In genomic region chr1:8026976-8027747, GRCh38 we compare ENCODE assay signal across 8 cellular contexts. TPM values are rescaled to one million over a fixed set of nuclear protein-coding genes. Genes with fewer than 3 reads are reported as not detected.
DNase-seq lines count a peak whose midpoint lies in the region; ATAC-seq, FAIRE-seq and TF ChIP-seq lines count a peak whose summit lies in the region.

No MANE protein-coding gene starts in this region.

- H3F3A ChIP-seq in SK-N-SH (replicated peaks; ENCODE audit: insufficient read depth): peaks cover 26% of the 10 kb centered on the region

- ATAC-seq in SK-N-SH treated with all-trans-retinoic acid at 6 μM for 48 hours (no peak), HepG2 (peak; percentile 74), HG03571 (IDR thresholded peaks at IDR 0.05; ENCODE audit: unreplicated experiment) (no peak)

- FAIRE-seq in HepG2 (lab: Jason Lieb, UNC): peak; percentile 83

- H3K4me3 ChIP-seq in SK-N-SH (ENCODE audit: low read depth in 2 of 2, low read length in 1 of 2) (peak overlapping the region; percentile 89 to 90), mammary epithelial cell (replicated peaks in 1 of 3; ENCODE audit: insufficient read depth in 1 of 3, low read depth in 2 of 3, low read length in 3 of 3) (peak overlapping the region; percentile 29 to 56 (median 51)), HepG2 (replicated peaks in 1 of 3; ENCODE audit: insufficient read depth in 1 of 3, low read depth in 2 of 3, low read length in 3 of 3) (peak overlapping the region; percentile 64 to 100 (median 95)), thymus (ENCODE audit: low read length) (no peak overlapping the region)

- WGBS in SK-N-SH (ENCODE audit: low lambda C conversion rate): 81% methylated on average over 25 of the region's 25 CpGs
- whole genome bisulfite sequencing in mammary epithelial cell (ENCODE audit: low coverage, missing lambda C conversion rate): 93% methylated on average over 17 of the region's 25 CpGs
- WGBS in HepG2 (ENCODE audit: low lambda C conversion rate): 1% methylated on average over 20 of the region's 25 CpGs
- 89% methylated on average over 25 of the region's 25 CpGs for WGBS in thymus

- peaks cover 33% of the 10 kb centered on the region for H4K20me1 ChIP-seq in SK-N-SH (ENCODE audit: insufficient read depth)
- peaks cover 14% of the 10 kb centered on the region for H4K20me1 ChIP-seq in mammary epithelial cell (ENCODE audit: insufficient read depth, low read length)
- H4K20me1 ChIP-seq in HepG2 (ENCODE audit: insufficient read depth, low read length): peaks cover 39% of the 10 kb centered on the region

- H3K27ac ChIP-seq in SK-N-SH (ENCODE audit: low read depth in 2 of 2, low read length in 1 of 2) (peak overlapping the region; percentile 29 to 89), mammary epithelial cell (ENCODE audit: insufficient read depth, low read depth, low read length) (peak overlapping the region; percentile 55), HepG2 (ENCODE audit: extremely low read length, insufficient read depth, low read length) (peak overlapping the region; percentile 99), thymus (ENCODE audit: low read depth) (peak overlapping the region; percentile 58)

- POLR2A ChIA-PET in SK-N-SH (lab: Yijun Ruan, JAX): interaction anchor here (0.7 kb wide), 1 partner anchor 289 kb away, joined by 3 read pairs; no protein-coding TSS in a partner anchor
- POLR2A ChIA-PET in HepG2 (lab: Yijun Ruan, JAX): interaction anchor here (0.6 to 3.7 kb wide), 48 partner anchors 10 to 323 kb away, joined by 3 to 99 read pairs (median 7); partner anchors contain the start of gene PARK7

- H3K4me1 ChIP-seq in SK-N-SH (ENCODE audit: control insufficient read depth in 1 of 2, insufficient read depth in 2 of 2, low read depth in 1 of 2, low read length in 1 of 2) (peaks cover 12 to 38% of the 10 kb centered on the region in 2 experiments), mammary epithelial cell (ENCODE audit: insufficient read depth, low read length) (peaks cover 42% of the 10 kb centered on the region), HepG2 (ENCODE audit: insufficient read depth, low read length) (peaks cover 37% of the 10 kb centered on the region), thymus (ENCODE audit: control insufficient read depth, insufficient read depth, low read length) (no peaks in the 10 kb centered on the region)

- H2AFZ ChIP-seq in SK-N-SH (ENCODE audit: low read depth): no peak overlapping the region
- H2AFZ ChIP-seq in mammary epithelial cell (ENCODE audit: low read depth, low read length): peak overlapping the region; percentile 79
- no peak overlapping the region for H2AFZ ChIP-seq in HepG2 (ENCODE audit: low read length)

- no peak for DNase-seq in SK-N-SH
- no peak for DNase-seq in mammary epithelial cell
- DNase-seq in HepG2 (ENCODE audit: low spot score): peak; percentile 95
- no peak for DNase-seq in KG1 (lab: John Stamatoyannopoulos, UW)
- DNase-seq in NCI-H1694 treated with DMSO at 0.1 percent for 48 hours (lab: John Stamatoyannopoulos, UW): no peak

- H3K36me3 ChIP-seq in SK-N-SH (replicated peaks in 1 of 2; ENCODE audit: control insufficient read depth in 1 of 2, insufficient read depth in 2 of 2, low read length in 1 of 2) (peaks cover 0 to 3% of the 10 kb centered on the region in 2 experiments), mammary epithelial cell (ENCODE audit: insufficient read depth, low read length) (peaks cover 6% of the 10 kb centered on the region), HepG2 (replicated peaks in 1 of 2; ENCODE audit: control insufficient read depth in 1 of 2, insufficient read depth in 2 of 2, low read length in 2 of 2) (peaks cover 2 to 25% of the 10 kb centered on the region in 2 experiments; a peak in 4 of 5 replicates), thymus (ENCODE audit: control insufficient read depth, insufficient read depth) (no peaks in the 10 kb centered on the region)

- BruUV-seq in mammary epithelial cell (replicated peaks; lab: Mats Ljungman, UMichigan) (no TSS peak), HepG2 (replicated peaks; lab: Mats Ljungman, UMichigan) (TSS peak; percentile 78)

- no peaks in the 10 kb centered on the region for H3K27me3 ChIP-seq in SK-N-SH (ENCODE audit: insufficient read depth)
- no peaks in the 10 kb centered on the region for H3K27me3 ChIP-seq in mammary epithelial cell (ENCODE audit: insufficient read depth, low read length)
- peaks cover 0 to 5% of the 10 kb centered on the region in 2 experiments; a peak in 1 of 5 replicates for H3K27me3 ChIP-seq in HepG2 (ENCODE audit: control insufficient read depth in 1 of 2, insufficient read depth in 2 of 2, low read length in 2 of 2)
- peaks cover 41% of the 10 kb centered on the region for H3K27me3 ChIP-seq in thymus (ENCODE audit: control insufficient read depth, insufficient read depth)

- TF ChIP-seq EP300 in SK-N-SH (IDR thresholded peaks at IDR 0.05; ENCODE audit: borderline replicate concordance in 1 of 2, low read depth in 1 of 2, low read length in 1 of 2) (no peak), HepG2 (IDR thresholded peaks at IDR 0.05; ENCODE audit: low read depth in 2 of 2, low read length in 2 of 2) (peak; percentile 48 to 97; a peak in 2 of 4 replicates), HepG2 (CRISPR knock-in tag; IDR thresholded peaks at IDR 0.05; ENCODE audit: borderline replicate concordance) (peak; percentile 48; the same call in 1 of the 2 replicates)

- TF ChIP-seq POLR2A in HepG2 (IDR thresholded peaks at IDR 0.05; ENCODE audit: insufficient read depth in 1 of 2, low read depth in 2 of 2, low read length in 2 of 2): peak; percentile 75 to 95

- dilution Hi-C loops in mammary epithelial cell (cut with HindIII; ENCODE audit: low sequenced_read_pairs): no loop called here

- CTCF ChIA-PET in SK-N-SH (lab: Yijun Ruan, JAX) (interaction anchor here (0.5 to 6.0 kb wide), 3 partner anchors 12 to 288 kb away, joined by 3 to 62 read pairs (median 10); no protein-coding TSS in a partner anchor), mammary epithelial cell (lab: Charles Lee; ENCODE audit: low non-redundant PET) (no interaction called here), HepG2 (lab: Yijun Ruan, JAX; ENCODE audit: low intra/inter-chr PET ratio, low total read pairs) (no interaction called here)

- H3K9ac ChIP-seq in SK-N-SH (peak overlapping the region; percentile 92), mammary epithelial cell (ENCODE audit: insufficient read depth, low read length) (peak overlapping the region; percentile 67), HepG2 (ENCODE audit: insufficient read depth, low read depth, low read length) (peak overlapping the region; percentile 100)

- H3K79me2 ChIP-seq in SK-N-SH (ENCODE audit: insufficient read depth): peaks cover 40% of the 10 kb centered on the region
- peaks cover 48% of the 10 kb centered on the region for H3K79me2 ChIP-seq in mammary epithelial cell (ENCODE audit: insufficient read depth, low read length)
- H3K79me2 ChIP-seq in HepG2 (ENCODE audit: insufficient read depth, low read length): peaks cover 59% of the 10 kb centered on the region

- H3K4me2 ChIP-seq in SK-N-SH (peak overlapping the region; percentile 92), mammary epithelial cell (ENCODE audit: insufficient read depth, low read depth, low read length) (peak overlapping the region; percentile 86), HepG2 (ENCODE audit: low read depth, low read length) (peak overlapping the region; percentile 99)

- intact Hi-C loops in mammary epithelial cell (cut with micrococcal nuclease): loop anchor here (1.0 to 2.0 kb wide), 4 partner anchors 22 to 170 kb away; no protein-coding TSS in a partner anchor
- intact Hi-C loops in HepG2 (cut with micrococcal nuclease; ENCODE audit: unreplicated experiment): loop anchor here (1.0 to 10.0 kb wide), 7 partner anchors 50 to 288 kb away; no protein-coding TSS in a partner anchor

- no peaks in the 10 kb centered on the region for H3K9me3 ChIP-seq in SK-N-SH
- no peaks in the 10 kb centered on the region for H3K9me3 ChIP-seq in mammary epithelial cell (replicated peaks; ENCODE audit: insufficient read depth, low read length)
- H3K9me3 ChIP-seq in HepG2 (ENCODE audit: low read length): no peaks in the 10 kb centered on the region
- no peaks in the 10 kb centered on the region for H3K9me3 ChIP-seq in thymus (ENCODE audit: control insufficient read depth)

- TF ChIP-seq CTCF in SK-N-SH (IDR thresholded peaks at IDR 0.05) (no peak), mammary epithelial cell (conservative IDR thresholded peaks at IDR 0.05 in 1 of 2, IDR thresholded peaks at IDR 0.05 in 1 of 2; ENCODE audit: extremely low read depth in 1 of 2, insufficient read depth in 1 of 2, low read depth in 1 of 2, low read length in 2 of 2) (no peak), HepG2 (CRISPR knock-in tag; IDR thresholded peaks at IDR 0.05) (no peak)

- in situ Hi-C loops in mammary epithelial cell (cut with MboI; ENCODE audit: low sequenced_read_pairs in 2 of 2): no loop called here
- in situ Hi-C loops in HepG2 (cut with HindIII; ENCODE audit: extremely low pct_ligation_motif_present, low pct_unique_long_range_greater_than_20kb): loop anchor here (10.0 to 25.0 kb wide), 2 partner anchors 110 to 208 kb away; no protein-coding TSS in a partner anchor

- H3K9me2 ChIP-seq in SK-N-SH: no peaks in the 10 kb centered on the region

- TF ChIP-seq RAD21 in SK-N-SH (IDR thresholded peaks at IDR 0.05; ENCODE audit: low read length): no peak
- no peak; the same call in 1 of the 2 replicates for TF ChIP-seq RAD21 in HepG2 (CRISPR knock-in tag; IDR thresholded peaks at IDR 0.05)

RNA-seq across cellular contexts. Expression of gene ERRFI1, which starts 1.1 kb away (rescaled TPM):
- 65.6 and 66.9 TPM in 2 replicates for polyA plus RNA-seq in SK-N-SH (2012; rRNA removed)
- 72.6 and 74.4 TPM in 2 replicates for polyA plus RNA-seq in SK-N-SH (2012; cell fraction: cytosol; rRNA removed)
- 68.2 and 96.8 TPM in 2 replicates for polyA plus RNA-seq in SK-N-SH (2012; cell fraction: nucleus; rRNA removed)
- 100 to 1,000 TPM in 1 of 2 donors, 10 to 100 TPM in 1; 38.8 to 150 TPM for total RNA-seq in mammary epithelial cell
- 115 TPM for polyA plus RNA-seq in mammary epithelial cell
- 99.8 TPM for polyA minus RNA-seq in mammary epithelial cell
- total RNA-seq in HepG2 (2016; rRNA removed; fragmentation: Illumina TruSeq; extraction: Trizol): 84.4 and 99.5 TPM in 2 replicates
- 16.2 and 17.9 TPM in 2 replicates for total RNA-seq in HepG2 (2016; cell fraction: cytosol; rRNA removed; fragmentation: Illumina TruSeq; extraction: Trizol; ENCODE audit: low read depth)
- 83.4 and 92.6 TPM in 2 replicates for total RNA-seq in HepG2 (2016; cell fraction: insoluble cytoplasmic fraction; rRNA removed; fragmentation: Illumina TruSeq; extraction: Trizol)
- total RNA-seq in HepG2 (2016; cell fraction: membrane; rRNA removed; fragmentation: Illumina TruSeq; extraction: Trizol): 72.5 and 74.8 TPM in 2 replicates
- total RNA-seq in HepG2 (2016; cell fraction: nucleus; rRNA removed; fragmentation: Illumina TruSeq; extraction: Trizol): 61.8 and 73.3 TPM in 2 replicates
- polyA plus RNA-seq in HepG2 (2011; rRNA removed): 634 and 753 TPM in 2 replicates
- 492 and 608 TPM in 2 replicates for polyA plus RNA-seq in HepG2 (2011; cell fraction: cytosol; rRNA removed)
- 300 and 467 TPM in 2 replicates for polyA plus RNA-seq in HepG2 (2011; cell fraction: nucleus; rRNA removed)
- 335 and 494 TPM in 2 replicates for polyA plus RNA-seq in HepG2 (2012)
- polyA plus RNA-seq in HepG2 (2016; cell fraction: cytosol; fragmentation: Illumina TruSeq; extraction: Trizol; ENCODE audit: low read depth): 8.7 and 10.5 TPM in 2 replicates
- 102 and 107 TPM in 2 replicates for polyA plus RNA-seq in HepG2 (2016; cell fraction: insoluble cytoplasmic fraction; fragmentation: Illumina TruSeq; extraction: Trizol; ENCODE audit: low read depth)
- 41.9 and 45.1 TPM in 2 replicates for polyA plus RNA-seq in HepG2 (2016; cell fraction: membrane; fragmentation: Illumina TruSeq; extraction: Trizol; ENCODE audit: low read depth)
- 110 and 117 TPM in 2 replicates for polyA plus RNA-seq in HepG2 (2016; cell fraction: nucleus; fragmentation: Illumina TruSeq; extraction: Trizol; ENCODE audit: insufficient read depth, low read depth)
- 6.9 and 217 TPM in 2 replicates for polyA minus RNA-seq in HepG2 (2011; rRNA and poly(A)+ RNA removed; ENCODE audit: low replicate concordance)
- polyA minus RNA-seq in HepG2 (2011; cell fraction: cytosol; rRNA and poly(A)+ RNA removed): 288 and 291 TPM in 2 replicates
- polyA minus RNA-seq in HepG2 (2011; cell fraction: nucleus; rRNA and poly(A)+ RNA removed): 228 and 458 TPM in 2 replicates
- 75.0 TPM for polyA plus RNA-seq in thymus

Comparison
In these comparisons a context has a peak if more than half of its experiments do, and no peak if none do; other contexts are left out.
1. Of the 25 proteins assayed by ChIP-seq in both HepG2 and SK-N-SH: peak only in HepG2: EP300, FOSL2, FOXJ3, JUND, MXI1, NFIC and 4 more; only in SK-N-SH: none; in both: none; in neither: 12; mixed calls (peak in some experiments, not most) for 3.